ENCODE assay signal across 12 cellular contexts in genomic region chr21:38861989-38862683, GRCh38. TPM values are rescaled to one million over a fixed set of nuclear protein-coding genes. Genes with fewer than 3 reads are reported as not detected.
A peak's percentile ranks its signal among the peaks of the same experiment; 100 is the strongest.
DNase-seq lines count a peak whose midpoint lies in the region; ATAC-seq and TF ChIP-seq lines count a peak whose summit lies in the region.
"Had no signal": no experiment of that assay in that cellular context is flagged by ENCODE, and none has a peak within 500 bp of the region (broad histone marks: within the 10 kb centered on the region; RNA-seq: fewer than 3 reads in every experiment).

No MANE protein-coding gene starts in this region.

- peaks cover 4% of the 10 kb centered on the region for H3K4me1 Mint-ChIP-seq in activated naive CD8-positive, alpha-beta T cell treated with anti-CD3 and anti-CD28 coated beads for 36 hours

- peak; percentile 44 to 50 for DNase-seq in AML-193 (lab: John Stamatoyannopoulos, UW)
- DNase-seq in NB4 (ENCODE audit: low read depth): peak; percentile 54
- DNase-seq in stomach: no peak
- no peak for DNase-seq in activated naive CD8-positive, alpha-beta T cell treated with anti-CD3 and anti-CD28 coated beads for 36 hours
- DNase-seq in SW 1271 (lab: John Stamatoyannopoulos, UW): no peak
- no peak for DNase-seq in vagina (ENCODE audit: extremely low spot score in 2 of 2)
- DNase-seq: activated T-cell treated with anti-CD3 and anti-CD28 coated beads, Interleukin-2, amount 50 U/mL, for 72 hours; dorsolateral prefrontal cortex; KG1; occipital lobe had no signal

- intact Hi-C loops in stomach (cut with DNase I; ENCODE audit: low total_unique reads): no loop called here
- intact Hi-C loops in vagina (cut with DNase I): no loop called here

- TF ChIP-seq POLR2A in NB4 (IDR thresholded peaks at IDR 0.05; ENCODE audit: extremely low read depth, insufficient read length): no peak
- no peak for TF ChIP-seq POLR2A in stomach (IDR thresholded peaks at IDR 0.05)
- TF ChIP-seq POLR2A in vagina (IDR thresholded peaks at IDR 0.05): no peak

- TF ChIP-seq CTCF in NB4 (IDR thresholded peaks at IDR 0.05; ENCODE audit: low read depth, low read length) (no peak), stomach (IDR thresholded peaks at IDR 0.05) (no peak), vagina (IDR thresholded peaks at IDR 0.05) (no peak)

- H3K36me3 Mint-ChIP-seq in activated naive CD8-positive, alpha-beta T cell treated with anti-CD3 and anti-CD28 coated beads for 36 hours: no peaks in the 10 kb centered on the region

- no peak for TF ChIP-seq EP300 in stomach (IDR thresholded peaks at IDR 0.05)

- H3K27me3 ChIP-seq in stomach (no peaks in the 10 kb centered on the region), vagina (no peaks in the 10 kb centered on the region)
- H3K27me3 ChIP-seq: dorsolateral prefrontal cortex had no signal

- H3K4me3 ChIP-seq in NB4 (ENCODE audit: low read depth, low read length) (no peak overlapping the region), stomach (no peak overlapping the region), vagina (no peak overlapping the region)
- H3K4me3 ChIP-seq: dorsolateral prefrontal cortex had no signal

- no peak overlapping the region for H3K4me3 Mint-ChIP-seq in activated naive CD8-positive, alpha-beta T cell treated with anti-CD3 and anti-CD28 coated beads for 36 hours
- H3K4me3 Mint-ChIP-seq: activated T-cell treated with anti-CD3 and anti-CD28 coated beads, Interleukin-2, amount 50 U/mL, for 72 hours had no signal

- H3K9me3 Mint-ChIP-seq in activated naive CD8-positive, alpha-beta T cell treated with anti-CD3 and anti-CD28 coated beads for 36 hours: no peaks in the 10 kb centered on the region
- H3K9me3 Mint-ChIP-seq: activated T-cell treated with anti-CD3 and anti-CD28 coated beads, Interleukin-2, amount 50 U/mL, for 72 hours had no signal

- H3K27me3 Mint-ChIP-seq in activated naive CD8-positive, alpha-beta T cell treated with anti-CD3 and anti-CD28 coated beads for 36 hours: peaks cover 18% of the 10 kb centered on the region

- 71 to 81% (median 75%) methylated on average over 8 of the region's 8 CpGs for WGBS in stomach, 5 donors

- H3K27ac ChIP-seq in stomach (no peak overlapping the region), vagina (no peak overlapping the region)
- H3K27ac ChIP-seq: dorsolateral prefrontal cortex had no signal

- H3K4me1 ChIP-seq in stomach (no peaks in the 10 kb centered on the region), vagina (no peaks in the 10 kb centered on the region)

- H3K27ac Mint-ChIP-seq in activated naive CD8-positive, alpha-beta T cell treated with anti-CD3 and anti-CD28 coated beads for 36 hours: no peak overlapping the region
- H3K27ac Mint-ChIP-seq: activated T-cell treated with anti-CD3 and anti-CD28 coated beads, Interleukin-2, amount 50 U/mL, for 72 hours had no signal

- ATAC-seq in GM19351 (IDR thresholded peaks at IDR 0.05; ENCODE audit: unreplicated experiment) (peak; percentile 90), HG02981 (IDR thresholded peaks at IDR 0.05; ENCODE audit: unreplicated experiment) (peak; percentile 87)

- no peaks in the 10 kb centered on the region for H3K9me3 ChIP-seq in stomach
- H3K9me3 ChIP-seq in vagina: no peaks in the 10 kb centered on the region

- no peaks in the 10 kb centered on the region for H3K36me3 ChIP-seq in stomach
- H3K36me3 ChIP-seq in vagina: no peaks in the 10 kb centered on the region

RNA-seq across cellular contexts. Expression of gene ETS2, which starts 56.4 kb away (rescaled TPM):
- total RNA-seq in stomach (10 to 100 TPM; 33.8 to 80.0 (median 44.3) TPM), vagina (134 TPM)
- polyA plus RNA-seq in stomach: 10 to 100 TPM; 40.2 to 60.3 (median 57.0) TPM
- 10 to 100 TPM; 28.7 to 30.3 TPM for total RNA-seq in activated naive CD8-positive, alpha-beta T cell treated with anti-CD3 and anti-CD28 coated beads for 36 hours

Comparison
In these comparisons a context has a peak if more than half of its experiments do, and no peak if none do; other contexts are left out.
1. DNase-seq: peak in AML-193 (2 of 2) and NB4 (single experiment); none in stomach (single experiment), activated naive CD8-positive, alpha-beta T cell treated with anti-CD3 and anti-CD28 coated beads for 36 hours (single experiment), SW 1271 (0 of 2) and vagina (0 of 2).